ENCODE assay signal across 1 cellular context in genomic region chr16:67399218-67399733, GRCh38.
TF ChIP-seq lines count a peak whose summit lies in the region.

No MANE protein-coding gene starts in this region.

TF ChIP-seq in GM12878, 131 proteins besides CTCF, POLR2A, EP300 and RAD21:
- no peak for TF ChIP-seq JUNB (IDR thresholded peaks at IDR 0.05)
- TF ChIP-seq ZBTB33 (IDR thresholded peaks at IDR 0.05): 0 out of 2 replicates have a peak, but pooled peaks have one; percentile 12
- TF ChIP-seq RUNX3 (IDR thresholded peaks at IDR 0.05; ENCODE audit: low read length): peak; percentile 30; the same call in 1 of the 2 replicates
- TF ChIP-seq SMC3 (IDR thresholded peaks at IDR 0.05; ENCODE audit: borderline replicate concordance, low read length): peak; percentile 63
